Comparison of ENCODE assay signal across 12 cellular contexts in the genomic region with DNA sequence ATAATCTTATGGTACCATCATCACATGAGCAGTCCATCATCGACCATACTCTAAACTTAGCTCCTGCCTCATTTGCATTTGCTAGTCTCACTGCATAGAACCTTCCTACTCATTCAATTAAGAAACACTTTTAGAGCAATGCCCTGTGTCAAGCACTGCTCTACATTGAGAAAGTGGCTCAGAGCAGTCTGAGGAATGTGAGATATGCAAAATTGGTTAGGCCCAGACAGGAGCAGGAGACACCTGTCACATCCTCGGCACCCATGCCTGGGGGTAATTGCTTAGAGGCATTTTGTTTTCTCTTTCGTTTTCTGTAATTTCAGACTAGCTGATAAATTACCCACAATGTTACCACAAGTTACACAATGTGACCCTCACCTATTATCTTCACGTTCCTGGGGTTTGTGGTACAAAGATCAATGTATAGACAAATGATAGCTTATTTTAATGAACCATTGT. TPM values are rescaled to one million over a fixed set of nuclear protein-coding genes. Genes with fewer than 3 reads are reported as not detected.
A peak's percentile ranks its signal among the peaks of the same experiment; 100 is the strongest.
DNase-seq lines count a peak whose midpoint lies in the region; ATAC-seq and TF ChIP-seq lines count a peak whose summit lies in the region.
"Had no signal": no experiment of that assay in that cellular context is flagged by ENCODE, and none has a peak within 500 bp of the region (broad histone marks: within the 10 kb centered on the region; RNA-seq: fewer than 3 reads in every experiment).

No MANE protein-coding gene starts in this region.

- peaks cover 13% of the 10 kb centered on the region for H3K4me1 Mint-ChIP-seq in CD8-positive, alpha-beta T cell (ENCODE audit: low read depth)
- peaks cover 13 to 22% (median 15%) of the 10 kb centered on the region in 7 donors for H3K4me1 Mint-ChIP-seq in naive thymus-derived CD4-positive, alpha-beta T cell
- peaks cover 6% of the 10 kb centered on the region for H3K4me1 Mint-ChIP-seq in chondrocyte (ENCODE audit: low read depth)

- intact Hi-C loops in CD8-positive, alpha-beta T cell (cut with DNase I, micrococcal nuclease), result no loop called here
- intact Hi-C loops in naive thymus-derived CD4-positive, alpha-beta T cell (cut with micrococcal nuclease), result loop anchor here in 1 of 2 donors (10.0 kb wide), 1 partner anchor 97 kb away; no protein-coding TSS in a partner anchor

- peaks cover 6% of the 10 kb centered on the region for H3K4me1 ChIP-seq in CD8-positive, alpha-beta T cell (ENCODE audit: insufficient read depth, low read length)
- peaks cover 0 to 7% of the 10 kb centered on the region in 2 donors for H3K4me1 ChIP-seq in naive thymus-derived CD4-positive, alpha-beta T cell (ENCODE audit: control insufficient read depth in 2 of 2, insufficient read depth in 2 of 2, low read length in 2 of 2)
- H3K4me1 ChIP-seq: Peyer's patch had no signal

- H3K27me3 Mint-ChIP-seq in CD8-positive, alpha-beta T cell (ENCODE audit: low read depth), result peaks cover 15% of the 10 kb centered on the region
- H3K27me3 Mint-ChIP-seq in naive thymus-derived CD4-positive, alpha-beta T cell, result peaks cover 0 to 9% (median 3%) of the 10 kb centered on the region in 5 donors
- H3K27me3 Mint-ChIP-seq in chondrocyte (ENCODE audit: low read depth), result no peaks in the 10 kb centered on the region

- no peak overlapping the region for H3K4me3 ChIP-seq in CD8-positive, alpha-beta T cell (ENCODE audit: low read depth, low read length)
- no peak overlapping the region for H3K4me3 ChIP-seq in naive thymus-derived CD4-positive, alpha-beta T cell (ENCODE audit: low read length)
- H3K4me3 ChIP-seq: lung, Peyer's patch had no signal

- H3K27me3 ChIP-seq in CD8-positive, alpha-beta T cell (ENCODE audit: insufficient read depth, low read length), result no peaks in the 10 kb centered on the region
- no peaks in the 10 kb centered on the region for H3K27me3 ChIP-seq in naive thymus-derived CD4-positive, alpha-beta T cell (ENCODE audit: control insufficient read depth in 2 of 2, insufficient read depth in 2 of 2, low read length in 2 of 2)
- H3K27me3 ChIP-seq: Peyer's patch had no signal

- peaks cover 2% of the 10 kb centered on the region for H3K36me3 Mint-ChIP-seq in CD8-positive, alpha-beta T cell
- H3K36me3 Mint-ChIP-seq in naive thymus-derived CD4-positive, alpha-beta T cell, result peaks cover 0 to 4% (median 0%) of the 10 kb centered on the region in 5 donors
- peaks cover 1% of the 10 kb centered on the region for H3K36me3 Mint-ChIP-seq in chondrocyte (ENCODE audit: low read depth)

- no peak for DNase-seq in CD8-positive, alpha-beta T cell
- no peak for DNase-seq in naive thymus-derived CD4-positive, alpha-beta T cell
- DNase-seq in amygdala (lab: John Stamatoyannopoulos, UW) (no peak), chondrocyte (ENCODE audit: low spot score) (no peak)
- no peak for DNase-seq in stimulated activated CD4-positive, alpha-beta T cell treated with anti-CD3 and anti-CD28 coated beads, Interleukin-15, amount 100 ng/mL, for 24 hours
- DNase-seq: Calu3 had no signal

- ATAC-seq in CD8-positive, alpha-beta T cell, result no peak
- ATAC-seq in GM18868 (IDR thresholded peaks at IDR 0.05; ENCODE audit: unreplicated experiment) (peak; percentile 82), HG02610 (IDR thresholded peaks at IDR 0.05; ENCODE audit: unreplicated experiment) (peak; percentile 91), HG03571 (IDR thresholded peaks at IDR 0.05; ENCODE audit: unreplicated experiment) (peak; percentile 82)
- ATAC-seq in naive thymus-derived CD4-positive, alpha-beta T cell, result no peak

- H3K9me3 ChIP-seq in CD8-positive, alpha-beta T cell (ENCODE audit: low read length), result no peaks in the 10 kb centered on the region
- H3K9me3 ChIP-seq in naive thymus-derived CD4-positive, alpha-beta T cell (ENCODE audit: control insufficient read depth in 2 of 3, low read length in 3 of 3), result no peaks in the 10 kb centered on the region
- H3K9me3 ChIP-seq: Peyer's patch had no signal

- CTCF ChIA-PET in CD8-positive, alpha-beta T cell (lab: Charles Lee), result no interaction called here
- CTCF ChIA-PET in naive thymus-derived CD4-positive, alpha-beta T cell (lab: Charles Lee), result no interaction called here

- H3K27ac ChIP-seq in CD8-positive, alpha-beta T cell (ENCODE audit: low read depth, low read length), result no peak overlapping the region
- H3K27ac ChIP-seq in naive thymus-derived CD4-positive, alpha-beta T cell (ENCODE audit: low read depth, low read length), result no peak overlapping the region
- H3K27ac ChIP-seq: Peyer's patch had no signal

- no peak overlapping the region for H3K4me3 Mint-ChIP-seq in CD8-positive, alpha-beta T cell
- H3K4me3 Mint-ChIP-seq in naive thymus-derived CD4-positive, alpha-beta T cell, result peak overlapping the region in 1 of 10 donors; percentile 20
- H3K4me3 Mint-ChIP-seq in chondrocyte (ENCODE audit: unreplicated experiment), result no peak overlapping the region

- H3K9me3 Mint-ChIP-seq in CD8-positive, alpha-beta T cell, result no peaks in the 10 kb centered on the region
- H3K9me3 Mint-ChIP-seq in naive thymus-derived CD4-positive, alpha-beta T cell, result no peaks in the 10 kb centered on the region
- no peaks in the 10 kb centered on the region for H3K9me3 Mint-ChIP-seq in chondrocyte (ENCODE audit: low read depth)
- H3K9me3 Mint-ChIP-seq: activated T-cell treated with anti-CD3 and anti-CD28 coated beads, Interleukin-2, amount 50 U/mL, for 72 hours had no signal

- TF ChIP-seq CTCF in CD8-positive, alpha-beta T cell (IDR thresholded peaks at IDR 0.05), result no peak
- no peak for TF ChIP-seq CTCF in chondrocyte (IDR thresholded peaks at IDR 0.05)

- peak overlapping the region; percentile 41 for H3K27ac Mint-ChIP-seq in CD8-positive, alpha-beta T cell
- H3K27ac Mint-ChIP-seq in naive thymus-derived CD4-positive, alpha-beta T cell, result no peak overlapping the region
- no peak overlapping the region for H3K27ac Mint-ChIP-seq in chondrocyte (ENCODE audit: unreplicated experiment)
- H3K27ac Mint-ChIP-seq: activated T-cell treated with anti-CD3 and anti-CD28 coated beads, Interleukin-2, amount 50 U/mL, for 72 hours had no signal

- no peaks in the 10 kb centered on the region for H3K36me3 ChIP-seq in CD8-positive, alpha-beta T cell (ENCODE audit: insufficient read depth, low read length)
- H3K36me3 ChIP-seq in naive thymus-derived CD4-positive, alpha-beta T cell (ENCODE audit: control insufficient read depth in 2 of 3, insufficient read depth in 3 of 3, low read length in 3 of 3), result peaks cover 0 to 4% (median 0%) of the 10 kb centered on the region in 3 experiments
- H3K36me3 ChIP-seq: Peyer's patch had no signal

- POLR2A ChIA-PET in CD8-positive, alpha-beta T cell (lab: Charles Lee), result no interaction called here
- POLR2A ChIA-PET in naive thymus-derived CD4-positive, alpha-beta T cell (lab: Charles Lee), result no interaction called here

RNA-seq across cellular contexts. Expression of gene RARS1, which starts 4.9 kb away (rescaled TPM):
- 10 to 100 TPM; 80.2 to 91.9 TPM for total RNA-seq in CD8-positive, alpha-beta T cell
- 100 to 1,000 TPM in 2 of 5 experiments, 10 to 100 TPM in 3; 59.1 to 110 (median 81.3) TPM for total RNA-seq in naive thymus-derived CD4-positive, alpha-beta T cell
- polyA plus RNA-seq in naive thymus-derived CD4-positive, alpha-beta T cell, result 10 to 100 TPM; 21.3 to 31.0 TPM
- total RNA-seq in chondrocyte, result 95.3 to 125 TPM (median 98.6 TPM) in 3 replicates

RNA-seq across cellular contexts. Expression of gene FBLL1, which starts 47.7 kb away (rescaled TPM):
- total RNA-seq in CD8-positive, alpha-beta T cell, result not detected
- under 1 TPM in 2 of 5 experiments, not detected in 3; 0.22 to 0.57 TPM for total RNA-seq in naive thymus-derived CD4-positive, alpha-beta T cell
- polyA plus RNA-seq in naive thymus-derived CD4-positive, alpha-beta T cell, result not detected
- total RNA-seq in chondrocyte, result 2.4 to 8.3 TPM (median 7.9 TPM) in 3 replicates

Comparison
In these comparisons a context has a peak if more than half of its experiments do, and no peak if none do; other contexts are left out.
1. ATAC-seq: peak in GM18868 (single experiment), HG02610 (single experiment) and HG03571 (single experiment); none in CD8-positive, alpha-beta T cell (single experiment) and naive thymus-derived CD4-positive, alpha-beta T cell (single experiment).